Comparison of ENCODE assay signal across 1 cellular context in the genomic region with DNA sequence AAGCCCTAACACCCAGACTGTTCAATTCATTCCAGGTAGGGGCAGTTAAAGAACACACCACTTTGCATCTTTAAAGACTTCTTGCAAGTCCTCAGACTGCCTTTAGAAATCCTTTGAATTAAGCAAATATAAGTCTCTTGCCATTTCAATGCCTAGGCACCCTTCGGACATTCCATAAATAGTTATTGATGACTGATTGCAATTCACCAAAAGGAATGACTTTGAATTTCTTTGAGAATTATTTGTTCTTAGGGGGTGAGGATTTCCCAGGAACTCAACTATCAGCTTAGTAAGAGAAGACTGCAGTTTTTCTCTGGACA.
TF ChIP-seq lines count a peak whose summit lies in the region.

No MANE protein-coding gene starts in this region.

TF ChIP-seq in endothelial cell of umbilical vein, 7 proteins besides CTCF, POLR2A, EP300 and RAD21:
- no peak for TF ChIP-seq POLR2AphosphoS5 (IDR thresholded peaks at IDR 0.05; ENCODE audit: insufficient read depth, low read depth, low read length)
- TF ChIP-seq JUN (IDR thresholded peaks at IDR 0.05; ENCODE audit: borderline replicate concordance, insufficient read depth, insufficient read length, low read depth), result no peak
- TF ChIP-seq, protein P1, sequence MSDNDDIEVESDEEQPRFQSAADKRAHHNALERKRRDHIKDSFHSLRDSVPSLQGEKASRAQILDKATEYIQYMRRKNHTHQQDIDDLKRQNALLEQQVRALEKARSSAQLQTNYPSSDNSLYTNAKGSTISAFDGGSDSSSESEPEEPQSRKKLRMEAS (IDR thresholded peaks at IDR 0.05; ENCODE audit: insufficient read depth, insufficient read length), result no peak
- no peak for TF ChIP-seq GATA2 (IDR thresholded peaks at IDR 0.05; ENCODE audit: insufficient read depth, insufficient read length, low read depth, low read length)
- no peak for TF ChIP-seq FOS (IDR thresholded peaks at IDR 0.05; ENCODE audit: borderline replicate concordance, insufficient read depth, low read length)
- TF ChIP-seq MYC (IDR thresholded peaks at IDR 0.05; ENCODE audit: low read depth, low read length), result no peak
- no peak for TF ChIP-seq EZH2 (IDR thresholded peaks at IDR 0.05; ENCODE audit: borderline replicate concordance, low read depth, low read length, severe bottlenecking)
